20 cellular contexts compared by ENCODE assay signal in the genomic region with DNA sequence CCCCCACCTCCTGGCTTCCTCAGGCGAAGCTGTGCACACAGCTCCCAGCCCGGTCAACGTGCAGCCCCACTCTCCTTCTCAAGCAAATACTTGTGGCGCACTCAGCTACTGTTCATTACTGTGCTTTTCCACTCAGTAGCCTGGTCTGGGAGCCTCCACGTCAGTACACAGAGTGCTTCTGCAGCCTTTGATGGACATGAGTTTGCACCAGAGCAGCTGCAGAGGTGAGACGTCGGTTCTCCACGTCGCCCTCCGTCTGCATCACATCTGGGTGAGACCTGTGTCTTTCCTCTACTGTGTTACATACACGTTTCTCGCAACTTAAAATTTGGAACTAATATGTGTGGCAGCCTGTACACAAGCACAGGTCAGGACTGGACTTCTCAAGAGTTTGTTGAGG.
A peak's percentile ranks its signal among the peaks of the same experiment; 100 is the strongest.
DNase-seq lines count a peak whose midpoint lies in the region; ATAC-seq, FAIRE-seq and TF ChIP-seq lines count a peak whose summit lies in the region.
"Had no signal": no experiment of that assay in that cellular context is flagged by ENCODE, and none has a peak within 500 bp of the region (broad histone marks: within the 10 kb centered on the region; RNA-seq: fewer than 3 reads in every experiment).

No MANE protein-coding gene starts in this region.

- H3K36me3 ChIP-seq in astrocyte (ENCODE audit: insufficient read depth, low read length) (no peaks in the 10 kb centered on the region), osteoblast (ENCODE audit: insufficient read depth, low read length) (no peaks in the 10 kb centered on the region)
- H3K36me3 ChIP-seq in CD8-positive, alpha-beta memory T cell (ENCODE audit: insufficient read depth, low read length), result no peaks in the 10 kb centered on the region
- H3K36me3 ChIP-seq: HAP-1 had no signal

- H3K79me2 ChIP-seq in astrocyte (ENCODE audit: insufficient read depth, low read length) (no peaks in the 10 kb centered on the region), osteoblast (ENCODE audit: insufficient read depth, low read length) (no peaks in the 10 kb centered on the region)

- H4K20me1 ChIP-seq in astrocyte (ENCODE audit: insufficient read depth, low read length) (no peaks in the 10 kb centered on the region), osteoblast (ENCODE audit: insufficient read depth, low read length) (no peaks in the 10 kb centered on the region)

- H3K4me1 ChIP-seq in astrocyte (ENCODE audit: insufficient read depth, low read length) (peaks cover 2% of the 10 kb centered on the region), osteoblast (ENCODE audit: insufficient read depth, low read length) (no peaks in the 10 kb centered on the region)
- no peaks in the 10 kb centered on the region for H3K4me1 ChIP-seq in CD8-positive, alpha-beta memory T cell (ENCODE audit: insufficient read depth, low read length)
- H3K4me1 ChIP-seq: Caco-2, HAP-1 had no signal

- FAIRE-seq in HTR-8/SVneo (lab: Jason Lieb, UNC), result peak; percentile 54
- no peak for FAIRE-seq in astrocyte (lab: Jason Lieb, UNC)
- FAIRE-seq in GM19239 (lab: Jason Lieb, UNC), result no peak
- FAIRE-seq: G401.6, GM12892, H54 had no signal

- H3K9me3 ChIP-seq in astrocyte (ENCODE audit: insufficient read depth, low read depth, low read length) (no peaks in the 10 kb centered on the region), osteoblast (ENCODE audit: low read depth, low read length) (no peaks in the 10 kb centered on the region)
- no peaks in the 10 kb centered on the region for H3K9me3 ChIP-seq in CD8-positive, alpha-beta memory T cell (ENCODE audit: low read length)
- H3K9me3 ChIP-seq: HAP-1 had no signal

- CTCF ChIA-PET in CD8-positive, alpha-beta memory T cell (lab: Charles Lee), result no interaction called here

- no peak for DNase-seq in HTR-8/SVneo (ENCODE audit: insufficient read length, low spot score)
- no peak for DNase-seq in astrocyte (ENCODE audit: low read depth)
- DNase-seq in mesenteric fat pad (ENCODE audit: low spot score), result peak; percentile 79
- DNase-seq in osteoblast (ENCODE audit: insufficient read length, low spot score, missing footprints), result peak; percentile 32
- no peak for DNase-seq in NCI-H2171 (lab: John Stamatoyannopoulos, UW)
- DNase-seq in GM19239 (ENCODE audit: insufficient read length, low spot score), result no peak
- DNase-seq in CD8-positive, alpha-beta memory T cell, result no peak
- DNase-seq: 8988T; C1 segment of cervical spinal cord; Caco-2; CD4-positive, alpha-beta memory T cell; DMS153; DND-41; GOT3; HFFc6 had no signal

- H3K4me3 ChIP-seq in astrocyte (ENCODE audit: insufficient read depth, low read depth, low read length), result no peak overlapping the region
- no peak overlapping the region for H3K4me3 ChIP-seq in osteoblast (ENCODE audit: insufficient read depth, low read length)
- H3K4me3 ChIP-seq in CD8-positive, alpha-beta memory T cell (ENCODE audit: low read length), result no peak overlapping the region
- H3K4me3 ChIP-seq: HAP-1 had no signal

- no peaks in the 10 kb centered on the region for H3K4me1 Mint-ChIP-seq in astrocyte (ENCODE audit: low read depth, unreplicated experiment)
- H3K4me1 Mint-ChIP-seq in CD8-positive, alpha-beta memory T cell, result no peaks in the 10 kb centered on the region
- H3K4me1 Mint-ChIP-seq: CD4-positive, alpha-beta memory T cell had no signal

- peaks cover 26% of the 10 kb centered on the region for H3K27me3 Mint-ChIP-seq in astrocyte (ENCODE audit: low read depth, unreplicated experiment)
- peaks cover 0 to under 1% of the 10 kb centered on the region in 2 donors for H3K27me3 Mint-ChIP-seq in CD8-positive, alpha-beta memory T cell

- H3K4me2 ChIP-seq in astrocyte (ENCODE audit: low read length) (no peak overlapping the region), osteoblast (ENCODE audit: insufficient read depth, low read length) (no peak overlapping the region)

- H3K9ac ChIP-seq in astrocyte (ENCODE audit: low read length), result no peak overlapping the region

- peak overlapping the region; percentile 62 for H3K27ac Mint-ChIP-seq in astrocyte (ENCODE audit: unreplicated experiment)
- H3K27ac Mint-ChIP-seq in CD8-positive, alpha-beta memory T cell, result no peak overlapping the region
- H3K27ac Mint-ChIP-seq: CD4-positive, alpha-beta memory T cell; HFFc6 had no signal

- no peak for TF ChIP-seq CTCF in astrocyte (IDR thresholded peaks at IDR 0.05; ENCODE audit: insufficient read depth, low read depth, low read length)
- no peak for TF ChIP-seq CTCF in osteoblast (IDR thresholded peaks at IDR 0.05; ENCODE audit: extremely low read depth, low read depth, low read length)

- H2AFZ ChIP-seq in astrocyte (ENCODE audit: low read depth, low read length) (no peak overlapping the region), osteoblast (ENCODE audit: low read length) (no peak overlapping the region)

- no peaks in the 10 kb centered on the region for H3K9me3 Mint-ChIP-seq in astrocyte (ENCODE audit: unreplicated experiment)
- peaks cover 0 to 5% (median 0%) of the 10 kb centered on the region in 5 donors for H3K9me3 Mint-ChIP-seq in CD8-positive, alpha-beta memory T cell
- H3K9me3 Mint-ChIP-seq: HFFc6 had no signal

- H3K27ac ChIP-seq in astrocyte (ENCODE audit: low read depth, low read length) (no peak overlapping the region), osteoblast (ENCODE audit: low read depth, low read length) (no peak overlapping the region)
- no peak overlapping the region for H3K27ac ChIP-seq in CD8-positive, alpha-beta memory T cell (ENCODE audit: low read depth, low read length)

- H3K36me3 Mint-ChIP-seq in astrocyte (ENCODE audit: low read depth, unreplicated experiment), result no peaks in the 10 kb centered on the region
- H3K36me3 Mint-ChIP-seq in CD8-positive, alpha-beta memory T cell, result no peaks in the 10 kb centered on the region
- H3K36me3 Mint-ChIP-seq: CD4-positive, alpha-beta memory T cell had no signal

- no peak overlapping the region for H3K4me3 Mint-ChIP-seq in astrocyte (ENCODE audit: unreplicated experiment)
- H3K4me3 Mint-ChIP-seq in CD8-positive, alpha-beta memory T cell, result no peak overlapping the region
- H3K4me3 Mint-ChIP-seq: CD4-positive, alpha-beta memory T cell; HFFc6 had no signal

- POLR2A ChIA-PET in CD8-positive, alpha-beta memory T cell (lab: Charles Lee), result no interaction called here

- ATAC-seq in HG03432 (IDR thresholded peaks at IDR 0.05; ENCODE audit: unreplicated experiment), result no peak

- H3K27me3 ChIP-seq in astrocyte (ENCODE audit: insufficient read depth, low read length) (no peaks in the 10 kb centered on the region), osteoblast (ENCODE audit: insufficient read depth, low read length) (no peaks in the 10 kb centered on the region)
- no peaks in the 10 kb centered on the region for H3K27me3 ChIP-seq in CD8-positive, alpha-beta memory T cell (ENCODE audit: insufficient read depth, low read length, poor library complexity, severe bottlenecking)

Comparison
In these comparisons a context has a peak if more than half of its experiments do, and no peak if none do; other contexts are left out.
1. DNase-seq: peak in mesenteric fat pad (single experiment) and osteoblast (single experiment); none in HTR-8/SVneo (single experiment), astrocyte (single experiment), NCI-H2171 (single experiment), GM19239 (single experiment) and CD8-positive, alpha-beta memory T cell (0 of 5).